Comparison of ENCODE assay signal across 22 cellular contexts in the genomic region with DNA sequence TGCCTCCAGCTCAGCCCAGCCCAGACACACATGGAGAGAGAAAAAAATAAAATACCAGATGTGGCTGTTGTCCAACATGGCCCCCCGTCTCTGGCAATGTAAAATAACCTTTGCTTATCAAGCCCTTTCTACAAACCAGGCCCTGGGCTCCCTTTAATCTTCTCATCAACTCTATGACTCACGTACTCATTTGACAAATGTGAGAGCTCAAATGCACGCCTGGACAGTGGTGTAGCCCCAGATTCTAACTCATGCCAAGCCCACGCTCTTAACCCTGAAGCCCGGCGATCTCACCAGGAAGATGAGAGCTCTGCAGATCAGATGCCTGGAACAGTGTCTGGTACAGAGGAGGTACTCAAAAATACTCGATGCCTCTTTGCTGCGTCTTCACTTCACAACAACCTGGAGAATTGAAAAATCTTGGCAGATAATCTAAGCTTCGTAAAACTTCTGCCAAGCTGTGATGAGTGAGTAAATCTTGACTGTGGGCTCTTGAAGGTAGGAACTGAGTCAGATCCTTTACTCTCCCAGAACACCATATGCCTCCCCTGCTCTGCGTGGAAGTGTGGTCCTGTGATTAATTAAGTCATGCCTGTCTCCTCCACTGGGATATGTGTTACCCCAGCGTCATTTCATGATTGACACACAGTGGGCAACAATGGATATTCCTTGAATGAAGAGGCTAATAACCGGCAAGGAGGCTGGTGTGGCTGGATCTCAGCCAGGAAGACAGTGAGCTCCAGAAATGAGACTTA.
DNase-seq lines count a peak whose midpoint lies in the region; ATAC-seq and TF ChIP-seq lines count a peak whose summit lies in the region.
"Had no signal": no experiment of that assay in that cellular context is flagged by ENCODE, and none has a peak within 500 bp of the region (broad histone marks: within the 10 kb centered on the region; RNA-seq: fewer than 3 reads in every experiment).

No MANE protein-coding gene starts in this region.

- DNase-seq in BE2C (peak; percentile 87), HT1080 (ENCODE audit: low read depth) (peak; percentile 75), astrocyte of the hippocampus (ENCODE audit: low read depth, low spot score) (peak; percentile 37), left kidney (ENCODE audit: low read depth, low spot score) (peak; percentile 18), DMS114 treated with DMSO at 0.1 percent for 48 hours (lab: John Stamatoyannopoulos, UW; ENCODE audit: unreplicated experiment) (no peak), HuH-7.5 (ENCODE audit: low spot score) (no peak)
- DNase-seq: activated CD4-positive, alpha-beta T cell treated with anti-CD3 and anti-CD28 coated beads, Interleukin-2, amount 50 U/mL, for 1 hour; activated naive CD4-positive, alpha-beta T cell treated with anti-CD3 and anti-CD28 coated beads, Interleukin-2, amount 50 U/mL, for 16 hours; activated T-cell treated with anti-CD3 and anti-CD28 coated beads, Interleukin-2, amount 50 U/mL, for 4 hours; body of pancreas; foreskin melanocyte; HCEC 1CT; naive thymus-derived CD4-positive, alpha-beta T cell; NCI-H1048; NCI-H2029; NCI-H510A treated with DMSO at 0.1 percent for 48 hours; SHP77 treated with DMSO at 0.1 percent for 48 hours; stimulated activated naive CD4-positive, alpha-beta T cell treated with Interleukin-2 at 50 U/mL for 16 hours; tibial artery had no signal

- peaks cover 33% of the 10 kb centered on the region for H3K4me1 ChIP-seq in BE2C
- H3K4me1 ChIP-seq: body of pancreas, parathyroid adenoma had no signal

- H3K4me3 ChIP-seq in BE2C (ENCODE audit: low read depth, low read length), result peak overlapping the region; percentile 17
- H3K4me3 ChIP-seq: body of pancreas, tibial artery had no signal

- no peaks in the 10 kb centered on the region for H3K36me3 ChIP-seq in BE2C
- H3K36me3 ChIP-seq: tibial artery had no signal

- ATAC-seq in HG03045 (IDR thresholded peaks at IDR 0.05; ENCODE audit: unreplicated experiment), result no peak
- no peak for ATAC-seq in GM18873 (IDR thresholded peaks at IDR 0.05; ENCODE audit: low FRiP score, unreplicated experiment)
- ATAC-seq: activated T-cell treated with anti-CD3 and anti-CD28 coated beads, Interleukin-2, amount 50 U/mL, for 4 hours; body of pancreas; naive thymus-derived CD4-positive, alpha-beta T cell had no signal

- no peak for TF ChIP-seq CTCF in BE2C (IDR thresholded peaks at IDR 0.05; ENCODE audit: low read depth, low read length)

- no peaks in the 10 kb centered on the region for H3K27me3 ChIP-seq in BE2C
- H3K27me3 ChIP-seq: body of pancreas, tibial artery had no signal

- no peaks in the 10 kb centered on the region for H3K9me3 ChIP-seq in BE2C
- H3K9me3 ChIP-seq: body of pancreas, tibial artery had no signal

Comparison
In these comparisons a context has a peak if more than half of its experiments do, and no peak if none do; other contexts are left out.
1. DNase-seq: peak in BE2C (single experiment), HT1080 (single experiment), astrocyte of the hippocampus (single experiment) and left kidney (single experiment); none in DMS114 treated with DMSO at 0.1 percent for 48 hours (single experiment) and HuH-7.5 (single experiment).